Comparison of ENCODE assay signal across 18 cellular contexts in genomic region chr13:26021516-26021915, GRCh38. TPM values are rescaled to one million over a fixed set of nuclear protein-coding genes. Genes with fewer than 3 reads are reported as not detected.
DNase-seq lines count a peak whose midpoint lies in the region; ATAC-seq and TF ChIP-seq lines count a peak whose summit lies in the region.
"Had no signal": no experiment of that assay in that cellular context is flagged by ENCODE, and none has a peak within 500 bp of the region (broad histone marks: within the 10 kb centered on the region; RNA-seq: fewer than 3 reads in every experiment).

No MANE protein-coding gene starts in this region.

- H3K27me3 ChIP-seq in kidney epithelial cell (ENCODE audit: control insufficient read depth, insufficient read depth, low read length) (no peaks in the 10 kb centered on the region), skeletal muscle tissue (ENCODE audit: control insufficient read depth in 3 of 3, insufficient read depth in 3 of 3, low read length in 3 of 3) (no peaks in the 10 kb centered on the region)
- H3K27me3 ChIP-seq: neural progenitor cell, Peyer's patch had no signal

- peak; percentile 33 for DNase-seq in ELF-1 (ENCODE audit: low read depth, low spot score)
- DNase-seq in SW480 (ENCODE audit: low spot score) = peak; percentile 74
- peak; percentile 51 for DNase-seq in kidney epithelial cell (ENCODE audit: low read depth)
- no peak for DNase-seq in DMS114 treated with DMSO at 0.1 percent for 48 hours (lab: John Stamatoyannopoulos, UW; ENCODE audit: unreplicated experiment)
- no peak for DNase-seq in hippocampal formation (lab: John Stamatoyannopoulos, UW)
- DNase-seq: activated CD8-positive, alpha-beta memory T cell treated with anti-CD3 and anti-CD28 coated beads, Interleukin-2, amount 10 ng/mL, durations not matched to agents 7 days and 5 days; activated effector memory CD4-positive, alpha-beta T cell treated with anti-CD3 and anti-CD28 coated beads, Interleukin-2, amount 50 U/mL, for 16 hours; endodermal cell; HFFc6; IMR-90; left colon; NCI-H1694; NCI-H226; Peyer's patch; stimulated activated CD4-positive, alpha-beta T cell treated with anti-CD3 and anti-CD28 coated beads, Interleukin-12 subunit alpha, Interleukin-12 subunit beta, amount 100 ng/mL, for 4 hours had no signal

- peak overlapping the region; percentile 57 for H3K27ac ChIP-seq in skeletal muscle tissue (ENCODE audit: low read depth, low read length)
- H3K27ac ChIP-seq: neural progenitor cell, Peyer's patch had no signal

- H3K4me1 ChIP-seq in skeletal muscle tissue (ENCODE audit: control insufficient read depth in 3 of 3, insufficient read depth in 3 of 3, low read length in 3 of 3) = peaks cover 32 to 47% (median 43%) of the 10 kb centered on the region in 3 donors
- H3K4me1 ChIP-seq: Peyer's patch had no signal

- H3K4me3 ChIP-seq in kidney epithelial cell (ENCODE audit: low read depth, low read length) (no peak overlapping the region), skeletal muscle tissue (ENCODE audit: low read length in 3 of 3) (no peak overlapping the region)
- H3K4me3 ChIP-seq: neural progenitor cell, Peyer's patch had no signal

- H3K9me3 ChIP-seq in skeletal muscle tissue (ENCODE audit: control insufficient read depth in 3 of 3, low read length in 3 of 3) = no peaks in the 10 kb centered on the region
- H3K9me3 ChIP-seq: Peyer's patch had no signal

- no peaks in the 10 kb centered on the region for H3K36me3 ChIP-seq in kidney epithelial cell (ENCODE audit: control insufficient read depth, insufficient read depth, low read length)
- no peaks in the 10 kb centered on the region for H3K36me3 ChIP-seq in skeletal muscle tissue (ENCODE audit: control insufficient read depth in 3 of 3, insufficient read depth in 3 of 3, low read length in 3 of 3)
- H3K36me3 ChIP-seq: neural progenitor cell, Peyer's patch had no signal

- TF ChIP-seq CTCF in kidney epithelial cell (IDR thresholded peaks at IDR 0.05; ENCODE audit: insufficient read depth, low read length, poor library complexity, severe bottlenecking) = no peak

- no peak for ATAC-seq in HG03342 (IDR thresholded peaks at IDR 0.05; ENCODE audit: unreplicated experiment)
- ATAC-seq: activated CD8-positive, alpha-beta memory T cell treated with anti-CD3 and anti-CD28 coated beads, Interleukin-2, amount 10 ng/mL, durations not matched to agents 7 days and 5 days; left colon had no signal

- no peak overlapping the region for H3K9ac ChIP-seq in skeletal muscle tissue (ENCODE audit: low read depth in 1 of 3, low read length in 3 of 3)
- H3K9ac ChIP-seq: neural progenitor cell had no signal

RNA-seq across cellular contexts. Expression of gene SHISA2, which starts 30.3 kb away (rescaled TPM):
- total RNA-seq in kidney epithelial cell = 89.5 and 105 TPM in 2 replicates
- total RNA-seq in skeletal muscle tissue = 149 TPM
- total RNA-seq: HFFc6, IMR-90 had no signal

Comparison
In these comparisons a context has a peak if more than half of its experiments do, and no peak if none do; other contexts are left out.
1. DNase-seq: peak in ELF-1 (single experiment), SW480 (single experiment) and kidney epithelial cell (single experiment); none in DMS114 treated with DMSO at 0.1 percent for 48 hours (single experiment) and hippocampal formation (0 of 2).